ENCODE assay signal across 1 cellular context in the genomic region with DNA sequence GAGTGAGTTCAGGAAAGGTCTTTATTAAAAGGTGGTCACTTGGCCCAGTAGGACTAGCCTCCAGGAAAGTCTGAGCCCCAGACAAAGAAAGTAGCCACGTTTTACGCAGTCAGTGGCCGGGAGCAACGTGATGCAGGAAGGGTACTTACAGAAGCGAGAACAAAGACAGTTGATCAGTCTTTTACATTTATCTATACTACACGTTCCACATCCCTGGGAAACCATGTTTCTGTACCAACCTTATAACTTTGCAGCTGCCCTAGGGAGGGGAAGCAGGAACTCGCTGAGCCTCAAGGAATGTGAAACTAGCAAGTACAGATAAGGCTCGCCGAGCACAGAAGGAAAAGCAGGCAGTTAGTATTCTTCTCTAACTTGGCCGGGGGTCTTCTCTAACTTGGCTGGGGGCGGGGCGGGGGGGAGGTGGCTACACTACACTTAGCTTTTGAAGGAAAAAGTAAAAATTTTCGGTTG.
TF ChIP-seq lines count a peak whose summit lies in the region.

No MANE protein-coding gene starts in this region.

TF ChIP-seq in WTC11, 78 proteins besides CTCF, POLR2A, EP300 and RAD21 (continued from another document):
- TF ChIP-seq, protein P1, sequence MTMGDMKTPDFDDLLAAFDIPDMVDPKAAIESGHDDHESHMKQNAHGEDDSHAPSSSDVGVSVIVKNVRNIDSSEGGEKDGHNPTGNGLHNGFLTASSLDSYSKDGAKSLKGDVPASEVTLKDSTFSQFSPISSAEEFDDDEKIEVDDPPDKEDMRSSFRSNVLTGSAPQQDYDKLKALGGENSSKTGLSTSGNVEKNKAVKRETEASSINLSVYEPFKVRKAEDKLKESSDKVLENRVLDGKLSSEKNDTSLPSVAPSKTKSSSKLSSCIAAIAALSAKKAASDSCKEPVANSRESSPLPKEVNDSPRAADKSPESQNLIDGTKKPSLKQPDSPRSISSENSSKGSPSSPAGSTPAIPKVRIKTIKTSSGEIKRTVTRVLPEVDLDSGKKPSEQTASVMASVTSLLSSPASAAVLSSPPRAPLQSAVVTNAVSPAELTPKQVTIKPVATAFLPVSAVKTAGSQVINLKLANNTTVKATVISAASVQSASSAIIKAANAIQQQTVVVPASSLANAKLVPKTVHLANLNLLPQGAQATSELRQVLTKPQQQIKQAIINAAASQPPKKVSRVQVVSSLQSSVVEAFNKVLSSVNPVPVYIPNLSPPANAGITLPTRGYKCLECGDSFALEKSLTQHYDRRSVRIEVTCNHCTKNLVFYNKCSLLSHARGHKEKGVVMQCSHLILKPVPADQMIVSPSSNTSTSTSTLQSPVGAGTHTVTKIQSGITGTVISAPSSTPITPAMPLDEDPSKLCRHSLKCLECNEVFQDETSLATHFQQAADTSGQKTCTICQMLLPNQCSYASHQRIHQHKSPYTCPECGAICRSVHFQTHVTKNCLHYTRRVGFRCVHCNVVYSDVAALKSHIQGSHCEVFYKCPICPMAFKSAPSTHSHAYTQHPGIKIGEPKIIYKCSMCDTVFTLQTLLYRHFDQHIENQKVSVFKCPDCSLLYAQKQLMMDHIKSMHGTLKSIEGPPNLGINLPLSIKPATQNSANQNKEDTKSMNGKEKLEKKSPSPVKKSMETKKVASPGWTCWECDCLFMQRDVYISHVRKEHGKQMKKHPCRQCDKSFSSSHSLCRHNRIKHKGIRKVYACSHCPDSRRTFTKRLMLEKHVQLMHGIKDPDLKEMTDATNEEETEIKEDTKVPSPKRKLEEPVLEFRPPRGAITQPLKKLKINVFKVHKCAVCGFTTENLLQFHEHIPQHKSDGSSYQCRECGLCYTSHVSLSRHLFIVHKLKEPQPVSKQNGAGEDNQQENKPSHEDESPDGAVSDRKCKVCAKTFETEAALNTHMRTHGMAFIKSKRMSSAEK (CRISPR knock-in tag; IDR thresholded peaks at IDR 0.05; ENCODE audit: borderline replicate concordance): no peak
- TF ChIP-seq ZBTB21 (CRISPR knock-in tag; IDR thresholded peaks at IDR 0.05; ENCODE audit: borderline replicate concordance) (no peak), TEAD1 (CRISPR knock-in tag; IDR thresholded peaks at IDR 0.05) (no peak), ZNF232 (CRISPR knock-in tag; IDR thresholded peaks at IDR 0.05) (no peak), FOXP1 (CRISPR knock-in tag; IDR thresholded peaks at IDR 0.05; ENCODE audit: borderline replicate concordance) (no peak), MXD4 (CRISPR knock-in tag; IDR thresholded peaks at IDR 0.05; ENCODE audit: borderline replicate concordance) (no peak)
- TF ChIP-seq, protein P2, sequence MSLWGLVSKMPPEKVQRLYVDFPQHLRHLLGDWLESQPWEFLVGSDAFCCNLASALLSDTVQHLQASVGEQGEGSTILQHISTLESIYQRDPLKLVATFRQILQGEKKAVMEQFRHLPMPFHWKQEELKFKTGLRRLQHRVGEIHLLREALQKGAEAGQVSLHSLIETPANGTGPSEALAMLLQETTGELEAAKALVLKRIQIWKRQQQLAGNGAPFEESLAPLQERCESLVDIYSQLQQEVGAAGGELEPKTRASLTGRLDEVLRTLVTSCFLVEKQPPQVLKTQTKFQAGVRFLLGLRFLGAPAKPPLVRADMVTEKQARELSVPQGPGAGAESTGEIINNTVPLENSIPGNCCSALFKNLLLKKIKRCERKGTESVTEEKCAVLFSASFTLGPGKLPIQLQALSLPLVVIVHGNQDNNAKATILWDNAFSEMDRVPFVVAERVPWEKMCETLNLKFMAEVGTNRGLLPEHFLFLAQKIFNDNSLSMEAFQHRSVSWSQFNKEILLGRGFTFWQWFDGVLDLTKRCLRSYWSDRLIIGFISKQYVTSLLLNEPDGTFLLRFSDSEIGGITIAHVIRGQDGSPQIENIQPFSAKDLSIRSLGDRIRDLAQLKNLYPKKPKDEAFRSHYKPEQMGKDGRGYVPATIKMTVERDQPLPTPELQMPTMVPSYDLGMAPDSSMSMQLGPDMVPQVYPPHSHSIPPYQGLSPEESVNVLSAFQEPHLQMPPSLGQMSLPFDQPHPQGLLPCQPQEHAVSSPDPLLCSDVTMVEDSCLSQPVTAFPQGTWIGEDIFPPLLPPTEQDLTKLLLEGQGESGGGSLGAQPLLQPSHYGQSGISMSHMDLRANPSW (CRISPR knock-in tag; conservative IDR thresholded peaks at IDR 0.05; ENCODE audit: low read depth): no peak
- TF ChIP-seq, protein P3, sequence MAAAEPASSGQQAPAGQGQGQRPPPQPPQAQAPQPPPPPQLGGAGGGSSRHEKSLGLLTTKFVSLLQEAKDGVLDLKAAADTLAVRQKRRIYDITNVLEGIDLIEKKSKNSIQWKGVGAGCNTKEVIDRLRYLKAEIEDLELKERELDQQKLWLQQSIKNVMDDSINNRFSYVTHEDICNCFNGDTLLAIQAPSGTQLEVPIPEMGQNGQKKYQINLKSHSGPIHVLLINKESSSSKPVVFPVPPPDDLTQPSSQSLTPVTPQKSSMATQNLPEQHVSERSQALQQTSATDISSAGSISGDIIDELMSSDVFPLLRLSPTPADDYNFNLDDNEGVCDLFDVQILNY (CRISPR knock-in tag; IDR thresholded peaks at IDR 0.05): no peak
- TF ChIP-seq, protein P4, sequence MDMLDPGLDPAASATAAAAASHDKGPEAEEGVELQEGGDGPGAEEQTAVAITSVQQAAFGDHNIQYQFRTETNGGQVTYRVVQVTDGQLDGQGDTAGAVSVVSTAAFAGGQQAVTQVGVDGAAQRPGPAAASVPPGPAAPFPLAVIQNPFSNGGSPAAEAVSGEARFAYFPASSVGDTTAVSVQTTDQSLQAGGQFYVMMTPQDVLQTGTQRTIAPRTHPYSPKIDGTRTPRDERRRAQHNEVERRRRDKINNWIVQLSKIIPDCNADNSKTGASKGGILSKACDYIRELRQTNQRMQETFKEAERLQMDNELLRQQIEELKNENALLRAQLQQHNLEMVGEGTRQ (CRISPR knock-in tag; IDR thresholded peaks at IDR 0.05): no peak
- TF ChIP-seq, protein P5, sequence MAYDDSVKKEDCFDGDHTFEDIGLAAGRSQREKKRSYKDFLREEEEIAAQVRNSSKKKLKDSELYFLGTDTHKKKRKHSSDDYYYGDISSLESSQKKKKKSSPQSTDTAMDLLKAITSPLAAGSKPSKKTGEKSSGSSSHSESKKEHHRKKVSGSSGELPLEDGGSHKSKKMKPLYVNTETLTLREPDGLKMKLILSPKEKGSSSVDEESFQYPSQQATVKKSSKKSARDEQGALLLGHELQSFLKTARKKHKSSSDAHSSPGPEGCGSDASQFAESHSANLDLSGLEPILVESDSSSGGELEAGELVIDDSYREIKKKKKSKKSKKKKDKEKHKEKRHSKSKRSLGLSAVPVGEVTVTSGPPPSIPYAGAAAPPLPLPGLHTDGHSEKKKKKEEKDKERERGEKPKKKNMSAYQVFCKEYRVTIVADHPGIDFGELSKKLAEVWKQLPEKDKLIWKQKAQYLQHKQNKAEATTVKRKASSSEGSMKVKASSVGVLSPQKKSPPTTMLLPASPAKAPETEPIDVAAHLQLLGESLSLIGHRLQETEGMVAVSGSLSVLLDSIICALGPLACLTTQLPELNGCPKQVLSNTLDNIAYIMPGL (CRISPR knock-in tag; IDR thresholded peaks at IDR 0.05): no peak
- TF ChIP-seq, protein P6, sequence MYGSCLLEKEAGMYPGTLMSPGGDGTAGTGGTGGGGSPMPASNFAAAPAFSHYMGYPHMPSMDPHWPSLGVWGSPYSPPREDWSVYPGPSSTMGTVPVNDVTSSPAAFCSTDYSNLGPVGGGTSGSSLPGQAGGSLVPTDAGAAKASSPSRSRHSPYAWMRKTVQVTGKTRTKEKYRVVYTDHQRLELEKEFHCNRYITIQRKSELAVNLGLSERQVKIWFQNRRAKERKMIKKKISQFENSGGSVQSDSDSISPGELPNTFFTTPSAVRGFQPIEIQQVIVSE (CRISPR knock-in tag; IDR thresholded peaks at IDR 0.05; ENCODE audit: borderline replicate concordance): no peak
